In genomic region chr20:18718129-18718528, GRCh38 we compare ENCODE assay signal across 1 cellular context.
TF ChIP-seq lines count a peak whose summit lies in the region.

No MANE protein-coding gene starts in this region.

TF ChIP-seq in HCT116, 20 proteins besides CTCF, POLR2A, EP300 and RAD21 (continued from another document):
- TF ChIP-seq, protein P1, sequence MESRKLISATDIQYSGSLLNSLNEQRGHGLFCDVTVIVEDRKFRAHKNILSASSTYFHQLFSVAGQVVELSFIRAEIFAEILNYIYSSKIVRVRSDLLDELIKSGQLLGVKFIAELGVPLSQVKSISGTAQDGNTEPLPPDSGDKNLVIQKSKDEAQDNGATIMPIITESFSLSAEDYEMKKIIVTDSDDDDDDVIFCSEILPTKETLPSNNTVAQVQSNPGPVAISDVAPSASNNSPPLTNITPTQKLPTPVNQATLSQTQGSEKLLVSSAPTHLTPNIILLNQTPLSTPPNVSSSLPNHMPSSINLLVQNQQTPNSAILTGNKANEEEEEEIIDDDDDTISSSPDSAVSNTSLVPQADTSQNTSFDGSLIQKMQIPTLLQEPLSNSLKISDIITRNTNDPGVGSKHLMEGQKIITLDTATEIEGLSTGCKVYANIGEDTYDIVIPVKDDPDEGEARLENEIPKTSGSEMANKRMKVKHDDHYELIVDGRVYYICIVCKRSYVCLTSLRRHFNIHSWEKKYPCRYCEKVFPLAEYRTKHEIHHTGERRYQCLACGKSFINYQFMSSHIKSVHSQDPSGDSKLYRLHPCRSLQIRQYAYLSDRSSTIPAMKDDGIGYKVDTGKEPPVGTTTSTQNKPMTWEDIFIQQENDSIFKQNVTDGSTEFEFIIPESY (IDR thresholded peaks at IDR 0.05; ENCODE audit: extremely low read depth, insufficient replicate concordance, low read length): no peak
- TF ChIP-seq CBX3 (IDR thresholded peaks at IDR 0.05; ENCODE audit: low read depth) (no peak), ZFX (IDR thresholded peaks at IDR 0.05) (no peak), CEBPB (IDR thresholded peaks at IDR 0.05; ENCODE audit: low read depth) (no peak), POLR2AphosphoS5 (IDR thresholded peaks at IDR 0.05; ENCODE audit: low read depth, low read length) (no peak), EGR1 (IDR thresholded peaks at IDR 0.05; ENCODE audit: low read depth) (no peak), TCF7L2 (IDR thresholded peaks at IDR 0.05; ENCODE audit: borderline replicate concordance, extremely low read depth, insufficient read depth, insufficient read length) (no peak), FOSL1 (IDR thresholded peaks at IDR 0.05; ENCODE audit: low read depth) (no peak), EZH2phosphoT487 (IDR thresholded peaks at IDR 0.05; ENCODE audit: borderline replicate concordance) (no peak)
- TF ChIP-seq, protein P2, sequence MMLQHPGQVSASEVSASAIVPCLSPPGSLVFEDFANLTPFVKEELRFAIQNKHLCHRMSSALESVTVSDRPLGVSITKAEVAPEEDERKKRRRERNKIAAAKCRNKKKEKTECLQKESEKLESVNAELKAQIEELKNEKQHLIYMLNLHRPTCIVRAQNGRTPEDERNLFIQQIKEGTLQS (IDR thresholded peaks at IDR 0.05): no peak
